ENCODE assay signal across 1 cellular context in genomic region chr7:127651556-127652332, GRCh38.
TF ChIP-seq lines count a peak whose summit lies in the region.

Gene SND1, plus strand, starts transcription at chr7:127652194. Its CDS starts 180 bp downstream, at chr7:127652374.

TF ChIP-seq in HepG2, 621 proteins besides CTCF, POLR2A, EP300 and RAD21 (continued from another document and continues in another):
- TF ChIP-seq ARHGAP35 (CRISPR knock-in tag; IDR thresholded peaks at IDR 0.05; ENCODE audit: borderline replicate concordance) (no peak; the same call in 1 of the 2 replicates), KAT8 (CRISPR knock-in tag; IDR thresholded peaks at IDR 0.05) (peak; percentile 93), NR2C2 (CRISPR knock-in tag; IDR thresholded peaks at IDR 0.05; ENCODE audit: borderline replicate concordance) (peak; percentile 95), ZNF713 (CRISPR knock-in tag; IDR thresholded peaks at IDR 0.05) (no peak), RARA (CRISPR knock-in tag; IDR thresholded peaks at IDR 0.05) (peak; percentile 35; the same call in 1 of the 2 replicates), UBTF (CRISPR knock-in tag; IDR thresholded peaks at IDR 0.05) (peak; percentile 85), SNAPC2 (CRISPR knock-in tag; IDR thresholded peaks at IDR 0.05) (0 out of 2 replicates have a peak, but pooled peaks have one; percentile 1), ZNF34 (CRISPR knock-in tag; IDR thresholded peaks at IDR 0.05; ENCODE audit: borderline replicate concordance) (no peak), SRF (IDR thresholded peaks at IDR 0.05; ENCODE audit: low read depth, low read length) (peak; percentile 95), ZNF569 (CRISPR knock-in tag; IDR thresholded peaks at IDR 0.05; ENCODE audit: borderline replicate concordance) (no peak), ZNF317 (CRISPR knock-in tag; IDR thresholded peaks at IDR 0.05) (no peak), ATF1 (CRISPR knock-in tag; IDR thresholded peaks at IDR 0.05) (peak; percentile 82), TERF1 (CRISPR knock-in tag; IDR thresholded peaks at IDR 0.05) (no peak), ZNF124 (CRISPR knock-in tag; IDR thresholded peaks at IDR 0.05) (no peak), DMTF1 (CRISPR knock-in tag; IDR thresholded peaks at IDR 0.05) (no peak), ZNF747 (CRISPR knock-in tag; IDR thresholded peaks at IDR 0.05; ENCODE audit: borderline replicate concordance) (peak; percentile 42; the same call in 1 of the 2 replicates), ZFX (CRISPR knock-in tag; IDR thresholded peaks at IDR 0.05; ENCODE audit: low read depth) (peak; percentile 79), MAZ (IDR thresholded peaks at IDR 0.05; ENCODE audit: borderline replicate concordance, low read depth, low read length) (0 out of 2 replicates have a peak, but pooled peaks have one; percentile 10), MAZ (CRISPR knock-in tag; IDR thresholded peaks at IDR 0.05; ENCODE audit: low read depth) (peak; percentile 56; the same call in 1 of the 2 replicates), ZNF781 (CRISPR knock-in tag; IDR thresholded peaks at IDR 0.05; ENCODE audit: borderline replicate concordance, not compliant biosample characterization) (no peak), GABPB1 (CRISPR knock-in tag; IDR thresholded peaks at IDR 0.05) (peak; percentile 97), HIC2 (CRISPR knock-in tag; IDR thresholded peaks at IDR 0.05; ENCODE audit: low read depth) (no peak; the same call in 1 of the 2 replicates), ZNF292 (CRISPR knock-in tag; IDR thresholded peaks at IDR 0.05; ENCODE audit: borderline replicate concordance, low read depth) (no peak), FOXP1 (IDR thresholded peaks at IDR 0.05) (no peak), FOXP1 (CRISPR knock-in tag; IDR thresholded peaks at IDR 0.05) (0 out of 2 replicates have a peak, but pooled peaks have one; percentile 51), MAF1 (CRISPR knock-in tag; IDR thresholded peaks at IDR 0.05; ENCODE audit: borderline replicate concordance) (0 out of 2 replicates have a peak, but pooled peaks have one; percentile 18), ZBTB43 (CRISPR knock-in tag; conservative IDR thresholded peaks at IDR 0.05) (no peak), ZNF484 (CRISPR knock-in tag; IDR thresholded peaks at IDR 0.05; ENCODE audit: borderline replicate concordance, low read depth) (no peak), NFYB (CRISPR knock-in tag; IDR thresholded peaks at IDR 0.05) (peak; percentile 93), ATF2 (CRISPR knock-in tag; IDR thresholded peaks at IDR 0.05) (peak; percentile 26; the same call in 1 of the 2 replicates), BRCA1 (CRISPR knock-in tag; IDR thresholded peaks at IDR 0.05) (peak; percentile 46; the same call in 1 of the 2 replicates)
- TF ChIP-seq, protein P1, sequence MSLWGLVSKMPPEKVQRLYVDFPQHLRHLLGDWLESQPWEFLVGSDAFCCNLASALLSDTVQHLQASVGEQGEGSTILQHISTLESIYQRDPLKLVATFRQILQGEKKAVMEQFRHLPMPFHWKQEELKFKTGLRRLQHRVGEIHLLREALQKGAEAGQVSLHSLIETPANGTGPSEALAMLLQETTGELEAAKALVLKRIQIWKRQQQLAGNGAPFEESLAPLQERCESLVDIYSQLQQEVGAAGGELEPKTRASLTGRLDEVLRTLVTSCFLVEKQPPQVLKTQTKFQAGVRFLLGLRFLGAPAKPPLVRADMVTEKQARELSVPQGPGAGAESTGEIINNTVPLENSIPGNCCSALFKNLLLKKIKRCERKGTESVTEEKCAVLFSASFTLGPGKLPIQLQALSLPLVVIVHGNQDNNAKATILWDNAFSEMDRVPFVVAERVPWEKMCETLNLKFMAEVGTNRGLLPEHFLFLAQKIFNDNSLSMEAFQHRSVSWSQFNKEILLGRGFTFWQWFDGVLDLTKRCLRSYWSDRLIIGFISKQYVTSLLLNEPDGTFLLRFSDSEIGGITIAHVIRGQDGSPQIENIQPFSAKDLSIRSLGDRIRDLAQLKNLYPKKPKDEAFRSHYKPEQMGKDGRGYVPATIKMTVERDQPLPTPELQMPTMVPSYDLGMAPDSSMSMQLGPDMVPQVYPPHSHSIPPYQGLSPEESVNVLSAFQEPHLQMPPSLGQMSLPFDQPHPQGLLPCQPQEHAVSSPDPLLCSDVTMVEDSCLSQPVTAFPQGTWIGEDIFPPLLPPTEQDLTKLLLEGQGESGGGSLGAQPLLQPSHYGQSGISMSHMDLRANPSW (CRISPR knock-in tag; IDR thresholded peaks at IDR 0.05; ENCODE audit: borderline replicate concordance) = no peak
- TF ChIP-seq, protein P2, sequence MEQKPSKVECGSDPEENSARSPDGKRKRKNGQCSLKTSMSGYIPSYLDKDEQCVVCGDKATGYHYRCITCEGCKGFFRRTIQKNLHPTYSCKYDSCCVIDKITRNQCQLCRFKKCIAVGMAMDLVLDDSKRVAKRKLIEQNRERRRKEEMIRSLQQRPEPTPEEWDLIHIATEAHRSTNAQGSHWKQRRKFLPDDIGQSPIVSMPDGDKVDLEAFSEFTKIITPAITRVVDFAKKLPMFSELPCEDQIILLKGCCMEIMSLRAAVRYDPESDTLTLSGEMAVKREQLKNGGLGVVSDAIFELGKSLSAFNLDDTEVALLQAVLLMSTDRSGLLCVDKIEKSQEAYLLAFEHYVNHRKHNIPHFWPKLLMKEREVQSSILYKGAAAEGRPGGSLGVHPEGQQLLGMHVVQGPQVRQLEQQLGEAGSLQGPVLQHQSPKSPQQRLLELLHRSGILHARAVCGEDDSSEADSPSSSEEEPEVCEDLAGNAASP (CRISPR knock-in tag; IDR thresholded peaks at IDR 0.05; ENCODE audit: borderline replicate concordance) = no peak
- TF ChIP-seq, protein P3, sequence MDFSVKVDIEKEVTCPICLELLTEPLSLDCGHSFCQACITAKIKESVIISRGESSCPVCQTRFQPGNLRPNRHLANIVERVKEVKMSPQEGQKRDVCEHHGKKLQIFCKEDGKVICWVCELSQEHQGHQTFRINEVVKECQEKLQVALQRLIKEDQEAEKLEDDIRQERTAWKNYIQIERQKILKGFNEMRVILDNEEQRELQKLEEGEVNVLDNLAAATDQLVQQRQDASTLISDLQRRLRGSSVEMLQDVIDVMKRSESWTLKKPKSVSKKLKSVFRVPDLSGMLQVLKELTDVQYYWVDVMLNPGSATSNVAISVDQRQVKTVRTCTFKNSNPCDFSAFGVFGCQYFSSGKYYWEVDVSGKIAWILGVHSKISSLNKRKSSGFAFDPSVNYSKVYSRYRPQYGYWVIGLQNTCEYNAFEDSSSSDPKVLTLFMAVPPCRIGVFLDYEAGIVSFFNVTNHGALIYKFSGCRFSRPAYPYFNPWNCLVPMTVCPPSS (IDR thresholded peaks at IDR 0.05) = no peak
- TF ChIP-seq, protein P4, sequence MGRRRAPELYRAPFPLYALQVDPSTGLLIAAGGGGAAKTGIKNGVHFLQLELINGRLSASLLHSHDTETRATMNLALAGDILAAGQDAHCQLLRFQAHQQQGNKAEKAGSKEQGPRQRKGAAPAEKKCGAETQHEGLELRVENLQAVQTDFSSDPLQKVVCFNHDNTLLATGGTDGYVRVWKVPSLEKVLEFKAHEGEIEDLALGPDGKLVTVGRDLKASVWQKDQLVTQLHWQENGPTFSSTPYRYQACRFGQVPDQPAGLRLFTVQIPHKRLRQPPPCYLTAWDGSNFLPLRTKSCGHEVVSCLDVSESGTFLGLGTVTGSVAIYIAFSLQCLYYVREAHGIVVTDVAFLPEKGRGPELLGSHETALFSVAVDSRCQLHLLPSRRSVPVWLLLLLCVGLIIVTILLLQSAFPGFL (CRISPR knock-in tag; IDR thresholded peaks at IDR 0.05) = 0 out of 2 replicates have a peak, but pooled peaks have one; percentile 52
- TF ChIP-seq, protein P5, sequence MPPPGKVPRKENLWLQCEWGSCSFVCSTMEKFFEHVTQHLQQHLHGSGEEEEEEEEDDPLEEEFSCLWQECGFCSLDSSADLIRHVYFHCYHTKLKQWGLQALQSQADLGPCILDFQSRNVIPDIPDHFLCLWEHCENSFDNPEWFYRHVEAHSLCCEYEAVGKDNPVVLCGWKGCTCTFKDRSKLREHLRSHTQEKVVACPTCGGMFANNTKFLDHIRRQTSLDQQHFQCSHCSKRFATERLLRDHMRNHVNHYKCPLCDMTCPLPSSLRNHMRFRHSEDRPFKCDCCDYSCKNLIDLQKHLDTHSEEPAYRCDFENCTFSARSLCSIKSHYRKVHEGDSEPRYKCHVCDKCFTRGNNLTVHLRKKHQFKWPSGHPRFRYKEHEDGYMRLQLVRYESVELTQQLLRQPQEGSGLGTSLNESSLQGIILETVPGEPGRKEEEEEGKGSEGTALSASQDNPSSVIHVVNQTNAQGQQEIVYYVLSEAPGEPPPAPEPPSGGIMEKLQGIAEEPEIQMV (CRISPR knock-in tag; IDR thresholded peaks at IDR 0.05; ENCODE audit: low read depth) = no peak; the same call in 1 of the 2 replicates
